22 cellular contexts compared by ENCODE assay signal in genomic region chr12:75337905-75338304, GRCh38. TPM values are rescaled to one million over a fixed set of nuclear protein-coding genes. Genes with fewer than 3 reads are reported as not detected.
DNase-seq lines count a peak whose midpoint lies in the region; ATAC-seq and TF ChIP-seq lines count a peak whose summit lies in the region.
"Had no signal": no experiment of that assay in that cellular context is flagged by ENCODE, and none has a peak within 500 bp of the region (broad histone marks: within the 10 kb centered on the region; RNA-seq: fewer than 3 reads in every experiment).

No MANE protein-coding gene starts in this region.

- H3K9me3 ChIP-seq in SJCRH30 (replicated peaks) = no peaks in the 10 kb centered on the region
- no peaks in the 10 kb centered on the region for H3K9me3 ChIP-seq in ovary
- H3K9me3 ChIP-seq: esophagus muscularis mucosa had no signal

- no peaks in the 10 kb centered on the region for H3K9me3 Mint-ChIP-seq in activated naive CD8-positive, alpha-beta T cell treated with anti-CD3 and anti-CD28 coated beads for 36 hours
- H3K9me3 Mint-ChIP-seq: activated CD4-positive, alpha-beta T cell treated with anti-CD3 and anti-CD28 coated beads, Interleukin-2, amount 10 ng/mL, durations not matched to agents 7 days and 5 days; activated T-cell treated with anti-CD3 and anti-CD28 coated beads, Interleukin-2, amount 50 U/mL, for 4 hours had no signal

- H3K27me3 ChIP-seq in SJCRH30 (no peaks in the 10 kb centered on the region), ovary (no peaks in the 10 kb centered on the region)
- H3K27me3 ChIP-seq: esophagus muscularis mucosa had no signal

- no peak for TF ChIP-seq POLR2A in ovary (IDR thresholded peaks at IDR 0.05)

- no peaks in the 10 kb centered on the region for H3K36me3 Mint-ChIP-seq in activated naive CD8-positive, alpha-beta T cell treated with anti-CD3 and anti-CD28 coated beads for 36 hours
- H3K36me3 Mint-ChIP-seq: CD8-positive, alpha-beta memory T cell had no signal

- H3K4me3 Mint-ChIP-seq in activated naive CD8-positive, alpha-beta T cell treated with anti-CD3 and anti-CD28 coated beads for 36 hours = no peak overlapping the region
- H3K4me3 Mint-ChIP-seq: activated CD4-positive, alpha-beta T cell treated with anti-CD3 and anti-CD28 coated beads, Interleukin-2, amount 10 ng/mL, durations not matched to agents 7 days and 5 days; activated T-cell treated with anti-CD3 and anti-CD28 coated beads, Interleukin-2, amount 50 U/mL, for 4 hours; CD8-positive, alpha-beta memory T cell had no signal

- 89 to 96% (median 94%) methylated on average over 1 of the region's 1 CpG for WGBS in ovary, 3 donors

- H3K36me3 ChIP-seq in SJCRH30 (no peaks in the 10 kb centered on the region), ovary (no peaks in the 10 kb centered on the region)
- H3K36me3 ChIP-seq: esophagus muscularis mucosa had no signal

- H3K27ac ChIP-seq in SJCRH30 (no peak overlapping the region), ovary (no peak overlapping the region)
- H3K27ac ChIP-seq: coronary artery, esophagus muscularis mucosa had no signal

- in situ Hi-C loops in GM13976 (cut with MboI; ENCODE audit: low sequenced_read_pairs, unreplicated experiment) = loop anchor here (10.0 to 25.0 kb wide), 2 partner anchors 147 to 699 kb away; partner anchors contain the start of genes GLIPR1 and PHLDA1

- H3K4me1 ChIP-seq in SJCRH30 = no peaks in the 10 kb centered on the region
- H3K4me1 ChIP-seq in ovary (ENCODE audit: insufficient read depth) = no peaks in the 10 kb centered on the region

- H3K4me1 Mint-ChIP-seq in activated naive CD8-positive, alpha-beta T cell treated with anti-CD3 and anti-CD28 coated beads for 36 hours = peaks cover 18% of the 10 kb centered on the region

- TF ChIP-seq EP300 in ovary (IDR thresholded peaks at IDR 0.05) = no peak

- ATAC-seq in GM19351 (IDR thresholded peaks at IDR 0.05; ENCODE audit: unreplicated experiment) = peak; percentile 60
- peak; percentile 40 for ATAC-seq in HG02623 (IDR thresholded peaks at IDR 0.05; ENCODE audit: unreplicated experiment)
- peak; percentile 46 for ATAC-seq in HG03432 (IDR thresholded peaks at IDR 0.05; ENCODE audit: unreplicated experiment)
- ATAC-seq: left lobe of liver had no signal

- DNase-seq in GM13976 (ENCODE audit: low spot score) = peak; percentile 47
- DNase-seq in activated naive CD8-positive, alpha-beta T cell treated with anti-CD3 and anti-CD28 coated beads for 36 hours = no peak
- DNase-seq in SJCRH30 = no peak
- no peak for DNase-seq in HPDE6-E6E7 (ENCODE audit: extremely low spot score)
- DNase-seq in ovary = no peak
- DNase-seq: ACHN; activated CD4-positive, alpha-beta T cell treated with anti-CD3 and anti-CD28 coated beads, Interleukin-2, amount 10 ng/mL, durations not matched to agents 7 days and 5 days; activated T-cell treated with anti-CD3 and anti-CD28 coated beads, Interleukin-2, amount 50 U/mL, for 4 hours; anterior cingulate cortex; CD8-positive, alpha-beta memory T cell; HCEC 1CT; NCI-H187; NCI-H82; Right ventricle myocardium superior had no signal

- H3K27me3 Mint-ChIP-seq in activated naive CD8-positive, alpha-beta T cell treated with anti-CD3 and anti-CD28 coated beads for 36 hours = peaks cover 34% of the 10 kb centered on the region

- intact Hi-C loops in ovary (cut with DNase I) = loop anchor here in 2 of 4 donors (10.0 kb wide), 1 partner anchor 147 kb away; the partner anchor contains the start of gene GLIPR1 (in 2 of the 2)

- H3K27ac Mint-ChIP-seq in activated naive CD8-positive, alpha-beta T cell treated with anti-CD3 and anti-CD28 coated beads for 36 hours = no peak overlapping the region
- H3K27ac Mint-ChIP-seq: activated CD4-positive, alpha-beta T cell treated with anti-CD3 and anti-CD28 coated beads, Interleukin-2, amount 10 ng/mL, durations not matched to agents 7 days and 5 days; CD8-positive, alpha-beta memory T cell had no signal

- H3K4me3 ChIP-seq in SJCRH30 = no peak overlapping the region
- H3K4me3 ChIP-seq in ovary = no peak overlapping the region
- H3K4me3 ChIP-seq: coronary artery, esophagus muscularis mucosa had no signal

- TF ChIP-seq CTCF in GM13976 (IDR thresholded peaks at IDR 0.05; ENCODE audit: borderline replicate concordance, control extremely low read depth, extremely low read depth, insufficient read depth, missing control alignments) (no peak), ovary (IDR thresholded peaks at IDR 0.05) (no peak)

RNA-seq across cellular contexts. Expression of gene GLIPR1L1, which starts 3.4 kb away (rescaled TPM):
- total RNA-seq in activated naive CD8-positive, alpha-beta T cell treated with anti-CD3 and anti-CD28 coated beads for 36 hours = not detected
- total RNA-seq in SJCRH30 (2014; rRNA removed; shearing (Covaris generic)) = not detected in 2 replicates
- total RNA-seq in ovary = not detected
- not detected for polyA plus RNA-seq in ovary
- total RNA-seq: activated CD4-positive, alpha-beta T cell treated with anti-CD3 and anti-CD28 coated beads, Interleukin-2, amount 10 ng/mL, durations not matched to agents 7 days and 5 days; activated T-cell treated with anti-CD3 and anti-CD28 coated beads, Interleukin-2, amount 50 U/mL, for 4 hours; CD8-positive, alpha-beta memory T cell; esophagus muscularis mucosa; left lobe of liver; posterior vena cava; Right ventricle myocardium superior; subcutaneous adipose tissue had no signal
- polyA plus RNA-seq: CD8-positive, alpha-beta memory T cell had no signal

RNA-seq across cellular contexts. Expression of gene CAPS2, which starts 7.8 kb away (rescaled TPM):
- total RNA-seq in activated naive CD8-positive, alpha-beta T cell treated with anti-CD3 and anti-CD28 coated beads for 36 hours = 1 to 10 TPM; 2.4 to 3.0 TPM
- total RNA-seq in SJCRH30 (2014; rRNA removed; shearing (Covaris generic)) = 0.71 and 1.1 TPM in 2 replicates
- total RNA-seq in ovary = 10 to 100 TPM; 14.3 to 27.9 (median 19.3) TPM
- 1 to 10 TPM; 7.5 to 8.9 TPM for polyA plus RNA-seq in ovary

RNA-seq across cellular contexts. Expression of gene GLIPR1L2, which starts 53.0 kb away (rescaled TPM):
- not detected for total RNA-seq in activated naive CD8-positive, alpha-beta T cell treated with anti-CD3 and anti-CD28 coated beads for 36 hours
- not detected in 2 replicates for total RNA-seq in SJCRH30 (2014; rRNA removed; shearing (Covaris generic))
- 1 to 10 TPM in 6 of 7 donors, under 1 TPM in 1; 0.60 to 5.2 (median 2.0) TPM for total RNA-seq in ovary
- polyA plus RNA-seq in ovary = 1 to 10 TPM in 1 of 2 donors, under 1 TPM in 1; 0.84 to 2.9 TPM
- total RNA-seq: CD8-positive, alpha-beta memory T cell had no signal
